Comparison of ENCODE assay signal across 8 cellular contexts in genomic region chr12:9049520-9050133, GRCh38.
DNase-seq lines count a peak whose midpoint lies in the region; ATAC-seq, FAIRE-seq and TF ChIP-seq lines count a peak whose summit lies in the region.

No MANE protein-coding gene starts in this region.

- no peak overlapping the region for H2BK5ac ChIP-seq in H1 (ENCODE audit: low read depth, low read length)

- no peak for TF ChIP-seq EP300 in H1 (IDR thresholded peaks at IDR 0.05; ENCODE audit: borderline replicate concordance in 1 of 2, low read depth in 2 of 2, low read length in 2 of 2)

- no peaks in the 10 kb centered on the region for H3K79me2 ChIP-seq in PC-3 (ENCODE audit: low read length)
- H3K79me2 ChIP-seq in H1 (ENCODE audit: control insufficient read depth in 1 of 2, insufficient read depth in 2 of 2, low read length in 2 of 2): no peaks in the 10 kb centered on the region

- H3K4me3 ChIP-seq in PC-3 (ENCODE audit: low read length) (no peak overlapping the region), H1 (ENCODE audit: extremely low read depth in 1 of 4, insufficient read depth in 2 of 4, low read depth in 3 of 4, low read length in 4 of 4) (no peak overlapping the region)

- no peaks in the 10 kb centered on the region for H3K4me1 Mint-ChIP-seq in naive B cell

- H4K5ac ChIP-seq in H1 (ENCODE audit: insufficient read length, low read depth, low read length): no peak overlapping the region

- no peak overlapping the region for H4K8ac ChIP-seq in H1 (ENCODE audit: extremely low read depth, insufficient read depth, low read length)

- in situ Hi-C loops in GM13977 (cut with MboI; ENCODE audit: low pct_unique_long_range_greater_than_20kb, low sequenced_read_pairs, unreplicated experiment): loop anchor here (10.0 kb wide), 3 partner anchors 125 to 385 kb away; partner anchors contain the start of gene MFAP5

- H3K56ac ChIP-seq in H1 (replicated peaks; ENCODE audit: insufficient read length, low read depth, low read length): no peak overlapping the region

- TF ChIP-seq POLR2A in H1 (IDR thresholded peaks at IDR 0.05; ENCODE audit: control extremely low read depth in 1 of 2, low read depth in 2 of 2, low read length in 2 of 2): no peak

- H3K27me3 ChIP-seq in PC-3 (ENCODE audit: low read length): peaks cover 34% of the 10 kb centered on the region
- no peaks in the 10 kb centered on the region for H3K27me3 ChIP-seq in H1 (replicated peaks in 1 of 4; ENCODE audit: control insufficient read depth in 3 of 4, extremely low read depth in 1 of 4, insufficient read depth in 3 of 4, low read length in 3 of 4)

- H3K23me2 ChIP-seq in H1 (ENCODE audit: low read depth, low read length): no peaks in the 10 kb centered on the region

- no peak overlapping the region for H3K4me2 ChIP-seq in PC-3 (ENCODE audit: low read length)
- no peak overlapping the region for H3K4me2 ChIP-seq in H1 (ENCODE audit: insufficient read depth in 1 of 2, low read depth in 2 of 2, low read length in 2 of 2)

- H3K18ac ChIP-seq in H1 (ENCODE audit: extremely low read depth, low read length): no peak overlapping the region

- no peak overlapping the region for H2AFZ ChIP-seq in PC-3 (ENCODE audit: low read length)
- no peak overlapping the region for H2AFZ ChIP-seq in H1 (ENCODE audit: low read length)

- H3K4ac ChIP-seq in H1 (replicated peaks; ENCODE audit: insufficient read length, low read depth, low read length): no peak overlapping the region

- H3K9me3 ChIP-seq in PC-3 (ENCODE audit: low read length): no peaks in the 10 kb centered on the region
- no peaks in the 10 kb centered on the region for H3K9me3 ChIP-seq in H1 (ENCODE audit: insufficient read depth in 2 of 2, low read depth in 1 of 2, low read length in 1 of 2)

- no peak overlapping the region for H3K27ac Mint-ChIP-seq in naive B cell

- peak; percentile 62 to 65 for TF ChIP-seq RAD21 in H1 (IDR thresholded peaks at IDR 0.05 in 1 of 2, conservative IDR thresholded peaks at IDR 0.05 in 1 of 2; ENCODE audit: low read depth in 2 of 2, low read length in 2 of 2)

- no peak overlapping the region for H4K91ac ChIP-seq in H1 (replicated peaks; ENCODE audit: insufficient read length, low read length)

- TF ChIP-seq CTCF in C4-2B (conservative IDR thresholded peaks at IDR 0.05) (peak; percentile 80), GM13977 (IDR thresholded peaks at IDR 0.05; ENCODE audit: extremely low read depth, insufficient read depth, missing control alignments) (peak; percentile 43), PC-3 (conservative IDR thresholded peaks at IDR 0.05; ENCODE audit: low read depth, low read length) (peak; percentile 63), H1 (IDR thresholded peaks at IDR 0.05; ENCODE audit: control extremely low read depth in 1 of 3, insufficient read depth in 1 of 3, low read depth in 1 of 3, low read length in 3 of 3) (peak in 2 of 3 experiments; percentile 35; a peak in 2 of 4 replicates)

- H3K4me1 ChIP-seq in PC-3 (ENCODE audit: insufficient read depth, low read length) (no peaks in the 10 kb centered on the region), H1 (replicated peaks in 1 of 4; ENCODE audit: control insufficient read depth in 3 of 4, insufficient read depth in 4 of 4, low read length in 3 of 4) (no peaks in the 10 kb centered on the region)

- H3K9ac ChIP-seq in PC-3 (ENCODE audit: low read length) (no peak overlapping the region), H1 (replicated peaks in 1 of 4; ENCODE audit: extremely low read depth in 1 of 4, low read depth in 3 of 4, low read length in 3 of 4) (no peak overlapping the region)

- FAIRE-seq in H1 (lab: Jason Lieb, UNC): peak; percentile 19

- POLR2A ChIA-PET in PC-3 (lab: Charles Lee; ENCODE audit: unreplicated experiment) (no interaction called here), H1 (lab: Charles Lee; ENCODE audit: partially characterized antibody) (interaction anchor here (1.5 to 4.2 kb wide), 3 partner anchors 15 to 104 kb away, joined by 3 to 25 read pairs (median 20); partner anchors contain the start of gene M6PR)

- no peak overlapping the region for H3K23ac ChIP-seq in H1 (ENCODE audit: insufficient read length)

- no peaks in the 10 kb centered on the region for H3K36me3 Mint-ChIP-seq in naive B cell

- H4K20me1 ChIP-seq in PC-3 (ENCODE audit: low read length): no peaks in the 10 kb centered on the region
- no peaks in the 10 kb centered on the region for H4K20me1 ChIP-seq in H1 (replicated peaks in 1 of 2; ENCODE audit: control insufficient read depth in 1 of 2, insufficient read depth in 2 of 2, low read length in 2 of 2)

- H3F3A ChIP-seq in PC-3 (ENCODE audit: low read length, unreplicated experiment): no peaks in the 10 kb centered on the region

- no peaks in the 10 kb centered on the region for H3K36me3 ChIP-seq in PC-3 (ENCODE audit: low read depth, low read length)
- no peaks in the 10 kb centered on the region for H3K36me3 ChIP-seq in H1 (ENCODE audit: control insufficient read depth in 2 of 4, insufficient read depth in 4 of 4, low read length in 3 of 4)

- no peak overlapping the region for H3K14ac ChIP-seq in H1 (ENCODE audit: insufficient read length)

- H3K9me3 Mint-ChIP-seq in naive B cell: peaks cover 0 to 12% (median 3%) of the 10 kb centered on the region in 7 donors

- no peak overlapping the region for H2BK12ac ChIP-seq in H1 (ENCODE audit: low read depth, low read length)

- no peak overlapping the region for H2BK15ac ChIP-seq in H1 (ENCODE audit: low read length)

- 39% methylated on average over 6 of the region's 6 CpGs; no CpG with 5 or more reads in 1 of the 2 experiments for WGBS in H1 (ENCODE audit: extremely low coverage in 1 of 2, insufficient coverage in 1 of 2, insufficient read length in 1 of 2, insufficient replicate concordance in 2 of 2, low coverage in 1 of 2, low lambda C conversion rate in 2 of 2, missing lambda C conversion rate in 1 of 2), 2 experiments

- ATAC-seq in PC-3 (peak; percentile 63), naive B cell (ENCODE audit: low read depth in 2 of 2) (peak; percentile 71 to 81)

- H3K79me1 ChIP-seq in H1 (ENCODE audit: low read depth, low read length): no peaks in the 10 kb centered on the region

- peaks cover 0 to 16% (median 0%) of the 10 kb centered on the region in 3 donors for H3K27me3 Mint-ChIP-seq in naive B cell

- no peak overlapping the region for H2BK20ac ChIP-seq in H1 (ENCODE audit: low read length)

- no peaks in the 10 kb centered on the region for H3K9me2 ChIP-seq in PC-3 (replicated peaks; ENCODE audit: low read length)

- CTCF ChIA-PET in PC-3 (lab: Charles Lee) (interaction anchor here (0.5 to 1.3 kb wide), 4 partner anchors 11 to 392 kb away, joined by 3 to 10 read pairs (median 6); no protein-coding TSS in a partner anchor), H1 (lab: Charles Lee; ENCODE audit: partially characterized antibody) (interaction anchor here (0.6 to 4.0 kb wide), 50 partner anchors 9 to 658 kb away, joined by 3 to 58 read pairs (median 4); partner anchors contain the start of gene M6PR)

- H3K4me3 Mint-ChIP-seq in naive B cell: no peak overlapping the region

- no TSS peak for BruUV-seq in PC-3 (replicated peaks; lab: Mats Ljungman, UMichigan)

- intact Hi-C loops in PC-3 (cut with micrococcal nuclease): loop anchor here (1.0 to 10.0 kb wide), 4 partner anchors 137 to 505 kb away; partner anchors contain the start of genes CLEC4E and PHC1

- no peak overlapping the region for H2AK5ac ChIP-seq in H1 (ENCODE audit: low read depth, low read length)

- DNase-seq in GM13977 (ENCODE audit: low spot score) (peak; percentile 39), PC-3 (peak; percentile 56), H1 (ENCODE audit: low read depth in 1 of 2, low spot score in 2 of 2) (no peak), naive B cell (peak; percentile 15), anterior cingulate cortex (lab: John Stamatoyannopoulos, UW) (no peak)
- no peak for DNase-seq in stimulated activated CD4-positive, alpha-beta T cell treated with anti-CD3 and anti-CD28 coated beads, Interleukin-2, amount 100 ng/mL, for 24 hours
- no peak for DNase-seq in stimulated activated CD4-positive, alpha-beta T cell treated with anti-CD3 and anti-CD28 coated beads, Interleukin-1b, Interleukin-23, amount 100 ng/mL, for 48 hours

- no peak overlapping the region for H3K27ac ChIP-seq in C4-2B
- H3K27ac ChIP-seq in PC-3 (ENCODE audit: low read length): no peak overlapping the region
- H3K27ac ChIP-seq in H1 (ENCODE audit: low read depth, low read length): no peak overlapping the region

- no peak overlapping the region for H2BK120ac ChIP-seq in H1 (replicated peaks; ENCODE audit: low read depth, low read length)

TF ChIP-seq in H1, 55 proteins besides CTCF, POLR2A, EP300 and RAD21:
- TF ChIP-seq TAF1 (IDR thresholded peaks at IDR 0.05; ENCODE audit: low read depth, low read length): no peak
- TF ChIP-seq USF2 (IDR thresholded peaks at IDR 0.05; ENCODE audit: low read length): no peak
- no peak for TF ChIP-seq RBBP5 (IDR thresholded peaks at IDR 0.05; ENCODE audit: borderline replicate concordance, low read depth, low read length)
- no peak for TF ChIP-seq NRF1 (IDR thresholded peaks at IDR 0.05; ENCODE audit: low read depth, low read length)
- no peak for TF ChIP-seq TAF7 (optimal IDR thresholded peaks at IDR 0.05; ENCODE audit: borderline replicate concordance, low read depth, low read length)
- TF ChIP-seq KDM1A (IDR thresholded peaks at IDR 0.05; ENCODE audit: borderline replicate concordance, low read length): no peak
- TF ChIP-seq MAFK (IDR thresholded peaks at IDR 0.05; ENCODE audit: low read depth, low read length): no peak
- no peak for TF ChIP-seq RFX5 (IDR thresholded peaks at IDR 0.05; ENCODE audit: borderline replicate concordance, low read depth, low read length)
- no peak for TF ChIP-seq TBP (IDR thresholded peaks at IDR 0.05; ENCODE audit: low read depth, low read length)
- TF ChIP-seq POU5F1 (IDR thresholded peaks at IDR 0.05; ENCODE audit: low read depth, low read length): no peak
- TF ChIP-seq PHF8 (conservative IDR thresholded peaks at IDR 0.05; ENCODE audit: low read depth, low read length): no peak
- TF ChIP-seq KDM4A (IDR thresholded peaks at IDR 0.05; ENCODE audit: low read depth, low read length, severe bottlenecking): no peak
- TF ChIP-seq TCF12 (IDR thresholded peaks at IDR 0.05; ENCODE audit: low read depth, low read length): no peak
- no peak for TF ChIP-seq CHD1 (IDR thresholded peaks at IDR 0.05; ENCODE audit: low read depth, low read length)
- no peak for TF ChIP-seq YY1 (IDR thresholded peaks at IDR 0.05; ENCODE audit: low read depth, low read length)
- TF ChIP-seq CHD2 (IDR thresholded peaks at IDR 0.05; ENCODE audit: low read length): no peak
- TF ChIP-seq SAP30 (IDR thresholded peaks at IDR 0.05; ENCODE audit: insufficient read depth, insufficient replicate concordance, low read length): no peak
TF ChIP-seq in H1: peak in this region for 0.

Comparison
In these comparisons a context has a peak if more than half of its experiments do, and no peak if none do; other contexts are left out.
1. DNase-seq: peak in GM13977 (single experiment), PC-3 (single experiment) and naive B cell (single experiment); none in H1 (0 of 2), stimulated activated CD4-positive, alpha-beta T cell treated with anti-CD3 and anti-CD28 coated beads, Interleukin-2, amount 100 ng/mL, for 24 hours (0 of 2), anterior cingulate cortex (0 of 58) and stimulated activated CD4-positive, alpha-beta T cell treated with anti-CD3 and anti-CD28 coated beads, Interleukin-1b, Interleukin-23, amount 100 ng/mL, for 48 hours (single experiment).
2. Peak in every context shown above with its lines, with median percentiles within 50 percentile points of each other: CTCF ChIP-seq.